17 cellular contexts compared by ENCODE assay signal in the genomic region with DNA sequence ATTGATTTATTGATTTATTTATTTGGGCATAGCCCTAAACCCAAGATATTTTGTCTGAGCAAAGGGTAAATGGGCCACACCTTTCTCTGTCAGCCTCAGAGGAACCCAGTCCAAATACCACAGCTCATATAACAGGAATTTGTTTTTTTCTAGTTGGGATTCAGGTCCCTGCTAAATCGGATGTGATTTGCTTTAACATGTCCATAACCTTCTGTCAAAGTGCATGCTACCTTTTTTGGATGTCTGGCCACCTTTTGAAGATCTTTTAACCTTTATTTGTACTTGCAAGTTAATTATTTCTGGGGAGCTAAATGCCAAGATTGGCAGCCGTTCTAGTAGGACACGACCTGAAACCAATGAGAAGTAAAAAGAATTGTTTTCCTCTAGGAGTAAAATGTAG.
"Had no signal": no experiment of that assay in that cellular context is flagged by ENCODE, and none has a peak within 500 bp of the region (broad histone marks: within the 10 kb centered on the region; RNA-seq: fewer than 3 reads in every experiment).

No MANE protein-coding gene starts in this region.

- H3K27me3 ChIP-seq: cardiac muscle cell, colonic mucosa, hepatocyte, suprapubic skin had no signal

- H3K36me3 ChIP-seq: cardiac muscle cell, colonic mucosa, prostate gland, suprapubic skin had no signal

- ATAC-seq: naive thymus-derived CD4-positive, alpha-beta T cell; sciatic nerve; stimulated activated naive CD8-positive, alpha-beta T cell treated with anti-CD3 and anti-CD28 coated beads, Interleukin-15, Interleukin-2, amounts not matched to agents 100 U/mL and 50 U/mL, for 24 hours had no signal

- H2AFZ ChIP-seq: hepatocyte had no signal

- H3K4me1 ChIP-seq: colonic mucosa, prostate gland had no signal

- H3K79me2 ChIP-seq: hepatocyte had no signal

- H3K4me3 ChIP-seq: cardiac muscle cell, colonic mucosa, hepatocyte, lung, prostate gland, suprapubic skin had no signal

- H3K4me2 ChIP-seq: hepatocyte had no signal

- H3K9me3 ChIP-seq: colonic mucosa, prostate gland, suprapubic skin had no signal

- DNase-seq: activated CD4-positive, alpha-beta T cell treated with anti-CD3 and anti-CD28 coated beads, Interleukin-2, amount 50 U/mL, for 4 hours; activated CD4-positive, CD25-positive, alpha-beta regulatory T cell treated with anti-CD3 and anti-CD28 coated beads, Interleukin-2, amount 50 U/mL, for 72 hours; activated gamma-delta T cell treated with Interleukin-2 at 50 U/mL for 16 hours; activated naive CD8-positive, alpha-beta T cell treated with anti-CD3 and anti-CD28 coated beads for 36 hours; activated T-cell treated with anti-CD3 and anti-CD28 coated beads, Interleukin-2, amount 50 U/mL, for 48 hours; anterior cingulate cortex; colonic mucosa; kidney glomerular epithelial cell; naive thymus-derived CD4-positive, alpha-beta T cell; stimulated activated CD4-positive, alpha-beta T cell treated with anti-CD3 and anti-CD28 coated beads, Interleukin-2, amount 100 ng/mL, for 24 hours; stimulated activated naive CD8-positive, alpha-beta T cell treated with anti-CD3 and anti-CD28 coated beads, Interleukin-15, Interleukin-2, amounts not matched to agents 100 U/mL and 50 U/mL, for 24 hours had no signal

- H3K27ac ChIP-seq: cardiac muscle cell, colonic mucosa, hepatocyte, prostate gland, suprapubic skin had no signal
